20 cellular contexts compared by ENCODE assay signal in genomic region chr2:121133551-121134319, GRCh38.
DNase-seq lines count a peak whose midpoint lies in the region; ATAC-seq, FAIRE-seq and TF ChIP-seq lines count a peak whose summit lies in the region.
"Had no signal": no experiment of that assay in that cellular context is flagged by ENCODE, and none has a peak within 500 bp of the region (broad histone marks: within the 10 kb centered on the region; RNA-seq: fewer than 3 reads in every experiment).

No MANE protein-coding gene starts in this region.

- no peak overlapping the region for H3K27ac ChIP-seq in HepG2 (ENCODE audit: extremely low read length, insufficient read depth, low read length)
- H3K27ac ChIP-seq in right lobe of liver: no peak overlapping the region
- H3K27ac ChIP-seq in H1 (ENCODE audit: low read depth, low read length): no peak overlapping the region
- no peak overlapping the region for H3K27ac ChIP-seq in trophoblast cell (ENCODE audit: low read depth, low read length)
- no peak overlapping the region for H3K27ac ChIP-seq in esophagus muscularis mucosa (replicated peaks in 1 of 4)
- H3K27ac ChIP-seq in hepatocyte: no peak overlapping the region
- H3K27ac ChIP-seq: C4-2B had no signal

- no peak overlapping the region for H2BK120ac ChIP-seq in H1 (replicated peaks; ENCODE audit: low read depth, low read length)
- no peak overlapping the region for H2BK120ac ChIP-seq in trophoblast cell (ENCODE audit: insufficient read depth, low read length, poor library complexity)

- intact Hi-C loops in HepG2 (cut with micrococcal nuclease; ENCODE audit: unreplicated experiment): no loop called here
- intact Hi-C loops in right lobe of liver (cut with DNase I): no loop called here
- intact Hi-C loops in esophagus muscularis mucosa (cut with DNase I): no loop called here

- TF ChIP-seq EP300 in HepG2 (IDR thresholded peaks at IDR 0.05; ENCODE audit: low read depth in 2 of 2, low read length in 2 of 2): no peak
- TF ChIP-seq EP300 in HepG2 (CRISPR knock-in tag; IDR thresholded peaks at IDR 0.05; ENCODE audit: borderline replicate concordance): no peak
- no peak for TF ChIP-seq EP300 in H1 (IDR thresholded peaks at IDR 0.05; ENCODE audit: borderline replicate concordance in 1 of 2, low read depth in 2 of 2, low read length in 2 of 2)
- TF ChIP-seq EP300 in esophagus muscularis mucosa (IDR thresholded peaks at IDR 0.05): no peak

- H3K23ac ChIP-seq in H1 (ENCODE audit: insufficient read length) (no peak overlapping the region), trophoblast cell (ENCODE audit: low read length) (no peak overlapping the region)

- DNase-seq in HepG2 (ENCODE audit: low spot score) (no peak), right lobe of liver (no peak), NCI-H524 (lab: John Stamatoyannopoulos, UW) (peak; percentile 31 to 69), H1 (ENCODE audit: low read depth in 1 of 2, low spot score in 2 of 2) (no peak), trophoblast cell (no peak), esophagus muscularis mucosa (ENCODE audit: extremely low spot score) (no peak), hepatocyte (ENCODE audit: low spot score) (no peak)
- DNase-seq in activated T-cell treated with anti-CD3 and anti-CD28 coated beads, Interleukin-2, amount 50 U/mL, for 1 hour: no peak
- DNase-seq: CD8-positive, alpha-beta memory T cell; MM.1S; NCI-H1048; NCI-H1417 treated with DMSO at 0.1 percent for 48 hours; NCI-H187 treated with DMSO at 0.1 percent for 48 hours; NCI-H226; NCI-H510A treated with DMSO at 0.1 percent for 48 hours had no signal

- H4K5ac ChIP-seq in H1 (ENCODE audit: insufficient read length, low read depth, low read length): no peak overlapping the region

- H4K20me1 ChIP-seq in HepG2 (ENCODE audit: insufficient read depth, low read length) (no peaks in the 10 kb centered on the region), H1 (replicated peaks in 1 of 2; ENCODE audit: control insufficient read depth in 1 of 2, insufficient read depth in 2 of 2, low read length in 2 of 2) (peaks cover 0 to 11% of the 10 kb centered on the region in 2 experiments), hepatocyte (ENCODE audit: insufficient read depth, poor library complexity, severe bottlenecking) (no peaks in the 10 kb centered on the region)

- peak overlapping the region; percentile 75; the same call in 1 of the 2 replicates for H2BK12ac ChIP-seq in H1 (ENCODE audit: low read depth, low read length)
- H2BK12ac ChIP-seq in trophoblast cell (ENCODE audit: low read length): no peak overlapping the region

- H3K4me3 ChIP-seq in HepG2 (replicated peaks in 1 of 3; ENCODE audit: insufficient read depth in 1 of 3, low read depth in 2 of 3, low read length in 3 of 3) (no peak overlapping the region), right lobe of liver (no peak overlapping the region), H1 (ENCODE audit: extremely low read depth in 1 of 4, insufficient read depth in 2 of 4, low read depth in 3 of 4, low read length in 4 of 4) (no peak overlapping the region), trophoblast cell (ENCODE audit: low read depth, low read length) (peak overlapping the region; percentile 8), esophagus muscularis mucosa (no peak overlapping the region), hepatocyte (no peak overlapping the region)

- no peaks in the 10 kb centered on the region for H3K79me1 ChIP-seq in H1 (ENCODE audit: low read depth, low read length)
- H3K79me1 ChIP-seq in trophoblast cell (ENCODE audit: low read length): no peaks in the 10 kb centered on the region

- H3K14ac ChIP-seq in H1 (ENCODE audit: insufficient read length): no peak overlapping the region
- H3K14ac ChIP-seq in trophoblast cell (ENCODE audit: low read length): no peak overlapping the region

- H2AFZ ChIP-seq in HepG2 (ENCODE audit: low read length) (no peak overlapping the region), H1 (ENCODE audit: low read length) (no peak overlapping the region), trophoblast cell (ENCODE audit: insufficient read depth, low read length, poor library complexity) (no peak overlapping the region), hepatocyte (no peak overlapping the region)

- peak overlapping the region; percentile 54; the same call in 1 of the 2 replicates for H3K18ac ChIP-seq in H1 (ENCODE audit: extremely low read depth, low read length)
- H3K18ac ChIP-seq in trophoblast cell (ENCODE audit: low read length): no peak overlapping the region

- no peak for ATAC-seq in HepG2
- ATAC-seq in right lobe of liver: no peak
- ATAC-seq: Right ventricle myocardium inferior had no signal

- H4K12ac ChIP-seq in trophoblast cell (ENCODE audit: low read depth, low read length): no peak overlapping the region

- peak overlapping the region; percentile 4; the same call in 1 of the 2 replicates for H2BK20ac ChIP-seq in H1 (ENCODE audit: low read length)

- no TSS peak for BruUV-seq in HepG2 (replicated peaks; lab: Mats Ljungman, UMichigan)

- in situ Hi-C loops in HepG2 (cut with HindIII; ENCODE audit: extremely low pct_ligation_motif_present, low pct_unique_long_range_greater_than_20kb): no loop called here

- H4K8ac ChIP-seq in H1 (ENCODE audit: extremely low read depth, insufficient read depth, low read length) (peak overlapping the region; percentile 41; the same call in 1 of the 2 replicates), trophoblast cell (ENCODE audit: low read depth, low read length) (no peak overlapping the region)

- H3K9ac ChIP-seq in HepG2 (ENCODE audit: insufficient read depth, low read depth, low read length) (no peak overlapping the region), H1 (replicated peaks in 1 of 4; ENCODE audit: extremely low read depth in 1 of 4, low read depth in 3 of 4, low read length in 3 of 4) (peak overlapping the region in 1 of 4 experiments; percentile 56; a peak in 2 of 7 replicates), trophoblast cell (ENCODE audit: low read length) (no peak overlapping the region)

- TF ChIP-seq CTCF in HepG2 (CRISPR knock-in tag; IDR thresholded peaks at IDR 0.05): no peak
- no peak for TF ChIP-seq CTCF in right lobe of liver (IDR thresholded peaks at IDR 0.05)
- no peak for TF ChIP-seq CTCF in H1 (IDR thresholded peaks at IDR 0.05; ENCODE audit: control extremely low read depth in 1 of 3, insufficient read depth in 1 of 3, low read depth in 1 of 3, low read length in 3 of 3)
- TF ChIP-seq CTCF in esophagus muscularis mucosa (IDR thresholded peaks at IDR 0.05): no peak
- TF ChIP-seq CTCF in hepatocyte (IDR thresholded peaks at IDR 0.05; ENCODE audit: poor library complexity): no peak

- H2BK5ac ChIP-seq in H1 (ENCODE audit: low read depth, low read length) (peak overlapping the region; percentile 36; the same call in 1 of the 2 replicates), trophoblast cell (ENCODE audit: low read depth, low read length, poor library complexity) (no peak overlapping the region)

- H2AK5ac ChIP-seq in H1 (ENCODE audit: low read depth, low read length) (peak overlapping the region; percentile 79), trophoblast cell (ENCODE audit: low read length) (no peak overlapping the region)

- H3K4me2 ChIP-seq in HepG2 (ENCODE audit: low read depth, low read length) (no peak overlapping the region), H1 (ENCODE audit: insufficient read depth in 1 of 2, low read depth in 2 of 2, low read length in 2 of 2) (peak overlapping the region in 1 of 2 experiments; percentile 53; a peak in 1 of 4 replicates), trophoblast cell (ENCODE audit: low read length) (no peak overlapping the region), hepatocyte (no peak overlapping the region)

- FAIRE-seq in HepG2 (lab: Jason Lieb, UNC): no peak
- FAIRE-seq in H1 (lab: Jason Lieb, UNC): no peak
- FAIRE-seq: A204.1, G401.6, GM18507 had no signal

- H2BK15ac ChIP-seq in H1 (ENCODE audit: low read length): peak overlapping the region; percentile 84; the same call in 1 of the 2 replicates

- peak overlapping the region; percentile 99 for H3K56ac ChIP-seq in H1 (replicated peaks; ENCODE audit: insufficient read length, low read depth, low read length)

- CTCF ChIA-PET in HepG2 (lab: Yijun Ruan, JAX; ENCODE audit: low intra/inter-chr PET ratio, low total read pairs): no interaction called here
- CTCF ChIA-PET in H1 (lab: Charles Lee; ENCODE audit: partially characterized antibody): interaction anchor here (0.8 to 12.2 kb wide), 10 partner anchors 8 to 222 kb away, joined by 3 to 208 read pairs (median 4); no protein-coding TSS in a partner anchor

- no peaks in the 10 kb centered on the region for H3K36me3 ChIP-seq in HepG2 (replicated peaks in 1 of 2; ENCODE audit: control insufficient read depth in 1 of 2, insufficient read depth in 2 of 2, low read length in 2 of 2)
- H3K36me3 ChIP-seq in right lobe of liver: no peaks in the 10 kb centered on the region
- no peaks in the 10 kb centered on the region for H3K36me3 ChIP-seq in H1 (ENCODE audit: control insufficient read depth in 2 of 4, insufficient read depth in 4 of 4, low read length in 3 of 4)
- H3K36me3 ChIP-seq in trophoblast cell (ENCODE audit: control insufficient read depth in 1 of 2, insufficient read depth in 2 of 2, low read length in 2 of 2): no peaks in the 10 kb centered on the region
- no peaks in the 10 kb centered on the region for H3K36me3 ChIP-seq in esophagus muscularis mucosa
- H3K36me3 ChIP-seq in hepatocyte (replicated peaks; ENCODE audit: insufficient read depth, low read depth): no peaks in the 10 kb centered on the region

- peak overlapping the region; percentile 27 for H3K4ac ChIP-seq in H1 (replicated peaks; ENCODE audit: insufficient read length, low read depth, low read length)
- no peak overlapping the region for H3K4ac ChIP-seq in trophoblast cell (ENCODE audit: low read depth, low read length)

- H3K27me3 ChIP-seq in HepG2 (ENCODE audit: control insufficient read depth in 1 of 2, insufficient read depth in 2 of 2, low read length in 2 of 2) (peaks cover 0 to 21% of the 10 kb centered on the region in 2 experiments; a peak in 3 of 5 replicates), right lobe of liver (no peaks in the 10 kb centered on the region), H1 (replicated peaks in 1 of 4; ENCODE audit: control insufficient read depth in 3 of 4, extremely low read depth in 1 of 4, insufficient read depth in 3 of 4, low read length in 3 of 4) (peaks cover 0 to 6% (median 2%) of the 10 kb centered on the region in 4 experiments; a peak in 2 of 7 replicates), trophoblast cell (ENCODE audit: insufficient read depth, low read length) (no peaks in the 10 kb centered on the region), esophagus muscularis mucosa (peaks cover 0 to 29% (median 0%) of the 10 kb centered on the region in 4 donors), hepatocyte (no peaks in the 10 kb centered on the region)

- H3K79me2 ChIP-seq in HepG2 (ENCODE audit: insufficient read depth, low read length) (no peaks in the 10 kb centered on the region), H1 (ENCODE audit: control insufficient read depth in 1 of 2, insufficient read depth in 2 of 2, low read length in 2 of 2) (no peaks in the 10 kb centered on the region), trophoblast cell (ENCODE audit: control insufficient read depth, insufficient read depth, low read length, poor library complexity) (no peaks in the 10 kb centered on the region), hepatocyte (no peaks in the 10 kb centered on the region)

- H3K9me3 ChIP-seq in HepG2 (ENCODE audit: low read length) (no peaks in the 10 kb centered on the region), right lobe of liver (no peaks in the 10 kb centered on the region), H1 (ENCODE audit: insufficient read depth in 2 of 2, low read depth in 1 of 2, low read length in 1 of 2) (no peaks in the 10 kb centered on the region; a peak in 1 of 4 replicates), trophoblast cell (ENCODE audit: insufficient read depth, low read depth, low read length) (peaks cover 4% of the 10 kb centered on the region), esophagus muscularis mucosa (no peaks in the 10 kb centered on the region), hepatocyte (ENCODE audit: low read depth) (no peaks in the 10 kb centered on the region)

- no peak for TF ChIP-seq RAD21 in HepG2 (CRISPR knock-in tag; IDR thresholded peaks at IDR 0.05)
- TF ChIP-seq RAD21 in H1 (IDR thresholded peaks at IDR 0.05 in 1 of 2, conservative IDR thresholded peaks at IDR 0.05 in 1 of 2; ENCODE audit: low read depth in 2 of 2, low read length in 2 of 2): 0 out of 4 replicates have a peak, but pooled peaks of 1 of the 2 experiments have one; percentile 3

- 64% methylated on average over 10 of the region's 13 CpGs for WGBS in HepG2 (ENCODE audit: low lambda C conversion rate)
- 64% methylated on average over 5 of the region's 13 CpGs for WGBS in right lobe of liver (ENCODE audit: insufficient coverage, low coverage, low lambda C conversion rate, missing lambda C conversion rate)
- 93% methylated on average over 13 of the region's 13 CpGs; no CpG with 5 or more reads in 1 of the 2 experiments for WGBS in H1 (ENCODE audit: extremely low coverage in 1 of 2, insufficient coverage in 1 of 2, insufficient read length in 1 of 2, insufficient replicate concordance in 2 of 2, low coverage in 1 of 2, low lambda C conversion rate in 2 of 2, missing lambda C conversion rate in 1 of 2), 2 experiments
- WGBS in trophoblast cell (ENCODE audit: extremely low coverage, insufficient coverage, insufficient read length): 100% methylated on average over 2 of the region's 13 CpGs
- 83% methylated on average over 4 of the region's 13 CpGs for WGBS in esophagus muscularis mucosa
- WGBS in hepatocyte (ENCODE audit: low lambda C conversion rate, missing lambda C conversion rate): 86% methylated on average over 13 of the region's 13 CpGs

- no peak for TF ChIP-seq POLR2A in HepG2 (IDR thresholded peaks at IDR 0.05; ENCODE audit: insufficient read depth in 1 of 2, low read depth in 2 of 2, low read length in 2 of 2)
- no peak for TF ChIP-seq POLR2A in right lobe of liver (IDR thresholded peaks at IDR 0.05)
- TF ChIP-seq POLR2A in H1 (IDR thresholded peaks at IDR 0.05; ENCODE audit: control extremely low read depth in 1 of 2, low read depth in 2 of 2, low read length in 2 of 2): no peak
- TF ChIP-seq POLR2A in esophagus muscularis mucosa (IDR thresholded peaks at IDR 0.05; ENCODE audit: low read depth): no peak

- POLR2A ChIA-PET in HepG2 (lab: Yijun Ruan, JAX) (no interaction called here), H1 (lab: Charles Lee; ENCODE audit: partially characterized antibody) (interaction anchor here (0.6 kb wide), 1 partner anchor 18 kb away, joined by 4 read pairs; no protein-coding TSS in a partner anchor)

- H4K91ac ChIP-seq in H1 (replicated peaks; ENCODE audit: insufficient read length, low read length) (peak overlapping the region; percentile 86), trophoblast cell (ENCODE audit: low read depth, low read length) (no peak overlapping the region)

- no peaks in the 10 kb centered on the region for H3K9me2 ChIP-seq in hepatocyte (replicated peaks; ENCODE audit: insufficient read depth)

- peaks cover 7% of the 10 kb centered on the region; the same call in 1 of the 2 replicates for H3K23me2 ChIP-seq in H1 (ENCODE audit: low read depth, low read length)

- H3K4me1 ChIP-seq in HepG2 (ENCODE audit: insufficient read depth, low read length): no peaks in the 10 kb centered on the region
- H3K4me1 ChIP-seq in right lobe of liver: no peaks in the 10 kb centered on the region
- peaks cover 3 to 22% (median 13%) of the 10 kb centered on the region in 4 experiments for H3K4me1 ChIP-seq in H1 (replicated peaks in 1 of 4; ENCODE audit: control insufficient read depth in 3 of 4, insufficient read depth in 4 of 4, low read length in 3 of 4)
- H3K4me1 ChIP-seq in trophoblast cell (ENCODE audit: control insufficient read depth in 1 of 2, insufficient read depth in 2 of 2, low read length in 2 of 2): peaks cover 0 to 7% of the 10 kb centered on the region in 2 experiments
- no peaks in the 10 kb centered on the region for H3K4me1 ChIP-seq in esophagus muscularis mucosa
- no peaks in the 10 kb centered on the region for H3K4me1 ChIP-seq in hepatocyte (ENCODE audit: insufficient read depth)

Comparison
In these comparisons a context has a peak if more than half of its experiments do, and no peak if none do; other contexts are left out.
1. DNase-seq: peak in NCI-H524 (2 of 2); none in HepG2 (single experiment), right lobe of liver (0 of 3), H1 (0 of 2), trophoblast cell (0 of 2), esophagus muscularis mucosa (single experiment), activated T-cell treated with anti-CD3 and anti-CD28 coated beads, Interleukin-2, amount 50 U/mL, for 1 hour (single experiment) and hepatocyte (single experiment).